ENCODE assay signal across 1 cellular context in the genomic region with DNA sequence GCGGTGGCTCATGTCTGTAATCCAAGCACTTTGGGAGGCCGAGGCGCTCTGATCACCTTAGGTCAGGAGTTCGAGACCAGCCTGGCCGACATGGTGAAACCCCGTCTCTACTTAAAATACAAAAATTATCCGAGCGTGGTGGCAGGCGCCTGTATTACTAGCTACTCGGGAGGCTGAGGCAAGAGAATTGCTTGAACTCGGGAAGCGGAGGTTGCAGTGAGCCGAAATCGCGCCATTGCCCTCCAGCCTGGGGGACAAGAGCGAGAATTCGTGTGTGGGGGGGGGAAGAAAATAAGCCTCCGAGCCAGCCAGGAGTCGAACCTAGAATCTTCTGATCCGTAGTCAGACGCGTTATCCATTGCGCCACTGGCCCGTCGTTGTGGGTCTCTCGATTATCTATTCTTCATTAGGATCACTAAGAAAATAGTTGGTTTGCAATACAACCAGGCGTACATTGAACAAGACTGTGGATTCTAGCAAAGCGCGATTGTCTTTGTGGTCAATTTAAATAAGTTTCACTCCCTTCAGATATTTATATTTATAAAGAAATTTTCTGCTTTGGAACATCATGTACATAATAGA.
A peak's percentile ranks its signal among the peaks of the same experiment; 100 is the strongest.
TF ChIP-seq lines count a peak whose summit lies in the region.

No MANE protein-coding gene starts in this region.

TF ChIP-seq in K562, 482 proteins besides CTCF, POLR2A, EP300 and RAD21 (continued from another document and continues in another):
- TF ChIP-seq, protein P1, sequence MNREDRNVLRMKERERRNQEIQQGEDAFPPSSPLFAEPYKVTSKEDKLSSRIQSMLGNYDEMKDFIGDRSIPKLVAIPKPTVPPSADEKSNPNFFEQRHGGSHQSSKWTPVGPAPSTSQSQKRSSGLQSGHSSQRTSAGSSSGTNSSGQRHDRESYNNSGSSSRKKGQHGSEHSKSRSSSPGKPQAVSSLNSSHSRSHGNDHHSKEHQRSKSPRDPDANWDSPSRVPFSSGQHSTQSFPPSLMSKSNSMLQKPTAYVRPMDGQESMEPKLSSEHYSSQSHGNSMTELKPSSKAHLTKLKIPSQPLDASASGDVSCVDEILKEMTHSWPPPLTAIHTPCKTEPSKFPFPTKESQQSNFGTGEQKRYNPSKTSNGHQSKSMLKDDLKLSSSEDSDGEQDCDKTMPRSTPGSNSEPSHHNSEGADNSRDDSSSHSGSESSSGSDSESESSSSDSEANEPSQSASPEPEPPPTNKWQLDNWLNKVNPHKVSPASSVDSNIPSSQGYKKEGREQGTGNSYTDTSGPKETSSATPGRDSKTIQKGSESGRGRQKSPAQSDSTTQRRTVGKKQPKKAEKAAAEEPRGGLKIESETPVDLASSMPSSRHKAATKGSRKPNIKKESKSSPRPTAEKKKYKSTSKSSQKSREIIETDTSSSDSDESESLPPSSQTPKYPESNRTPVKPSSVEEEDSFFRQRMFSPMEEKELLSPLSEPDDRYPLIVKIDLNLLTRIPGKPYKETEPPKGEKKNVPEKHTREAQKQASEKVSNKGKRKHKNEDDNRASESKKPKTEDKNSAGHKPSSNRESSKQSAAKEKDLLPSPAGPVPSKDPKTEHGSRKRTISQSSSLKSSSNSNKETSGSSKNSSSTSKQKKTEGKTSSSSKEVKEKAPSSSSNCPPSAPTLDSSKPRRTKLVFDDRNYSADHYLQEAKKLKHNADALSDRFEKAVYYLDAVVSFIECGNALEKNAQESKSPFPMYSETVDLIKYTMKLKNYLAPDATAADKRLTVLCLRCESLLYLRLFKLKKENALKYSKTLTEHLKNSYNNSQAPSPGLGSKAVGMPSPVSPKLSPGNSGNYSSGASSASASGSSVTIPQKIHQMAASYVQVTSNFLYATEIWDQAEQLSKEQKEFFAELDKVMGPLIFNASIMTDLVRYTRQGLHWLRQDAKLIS (CRISPR knock-in tag; IDR thresholded peaks at IDR 0.05): 0 out of 2 replicates have a peak, but pooled peaks have one; percentile 9
- 0 out of 4 replicates have a peak, but pooled peaks of 1 of the 2 experiments have one; percentile 17 for TF ChIP-seq TEAD1 (CRISPR knock-in tag; IDR thresholded peaks at IDR 0.05)
- TF ChIP-seq TAF1 (IDR thresholded peaks at IDR 0.05; ENCODE audit: control insufficient read depth, extremely low read depth, insufficient read depth, low read length, severe bottlenecking): peak; percentile 23
- TF ChIP-seq, protein P2, sequence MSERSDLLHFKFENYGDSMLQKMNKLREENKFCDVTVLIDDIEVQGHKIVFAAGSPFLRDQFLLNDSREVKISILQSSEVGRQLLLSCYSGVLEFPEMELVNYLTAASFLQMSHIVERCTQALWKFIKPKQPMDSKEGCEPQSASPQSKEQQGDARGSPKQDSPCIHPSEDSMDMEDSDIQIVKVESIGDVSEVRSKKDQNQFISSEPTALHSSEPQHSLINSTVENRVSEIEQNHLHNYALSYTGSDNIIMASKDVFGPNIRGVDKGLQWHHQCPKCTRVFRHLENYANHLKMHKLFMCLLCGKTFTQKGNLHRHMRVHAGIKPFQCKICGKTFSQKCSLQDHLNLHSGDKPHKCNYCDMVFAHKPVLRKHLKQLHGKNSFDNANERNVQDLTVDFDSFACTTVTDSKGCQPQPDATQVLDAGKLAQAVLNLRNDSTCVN (CRISPR knock-in tag; IDR thresholded peaks at IDR 0.05): peak; percentile 84
- TF ChIP-seq NFRKB (IDR thresholded peaks at IDR 0.05; ENCODE audit: low read depth): no peak
- TF ChIP-seq, protein P3, sequence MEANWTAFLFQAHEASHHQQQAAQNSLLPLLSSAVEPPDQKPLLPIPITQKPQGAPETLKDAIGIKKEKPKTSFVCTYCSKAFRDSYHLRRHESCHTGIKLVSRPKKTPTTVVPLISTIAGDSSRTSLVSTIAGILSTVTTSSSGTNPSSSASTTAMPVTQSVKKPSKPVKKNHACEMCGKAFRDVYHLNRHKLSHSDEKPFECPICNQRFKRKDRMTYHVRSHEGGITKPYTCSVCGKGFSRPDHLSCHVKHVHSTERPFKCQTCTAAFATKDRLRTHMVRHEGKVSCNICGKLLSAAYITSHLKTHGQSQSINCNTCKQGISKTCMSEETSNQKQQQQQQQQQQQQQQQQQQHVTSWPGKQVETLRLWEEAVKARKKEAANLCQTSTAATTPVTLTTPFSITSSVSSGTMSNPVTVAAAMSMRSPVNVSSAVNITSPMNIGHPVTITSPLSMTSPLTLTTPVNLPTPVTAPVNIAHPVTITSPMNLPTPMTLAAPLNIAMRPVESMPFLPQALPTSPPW (CRISPR knock-in tag; IDR thresholded peaks at IDR 0.05): 0 out of 2 replicates have a peak, but pooled peaks have one; percentile 55
- TF ChIP-seq HDAC2 (IDR thresholded peaks at IDR 0.05): 0 out of 2 replicates have a peak, but pooled peaks have one; percentile 65
- TF ChIP-seq, protein P4, sequence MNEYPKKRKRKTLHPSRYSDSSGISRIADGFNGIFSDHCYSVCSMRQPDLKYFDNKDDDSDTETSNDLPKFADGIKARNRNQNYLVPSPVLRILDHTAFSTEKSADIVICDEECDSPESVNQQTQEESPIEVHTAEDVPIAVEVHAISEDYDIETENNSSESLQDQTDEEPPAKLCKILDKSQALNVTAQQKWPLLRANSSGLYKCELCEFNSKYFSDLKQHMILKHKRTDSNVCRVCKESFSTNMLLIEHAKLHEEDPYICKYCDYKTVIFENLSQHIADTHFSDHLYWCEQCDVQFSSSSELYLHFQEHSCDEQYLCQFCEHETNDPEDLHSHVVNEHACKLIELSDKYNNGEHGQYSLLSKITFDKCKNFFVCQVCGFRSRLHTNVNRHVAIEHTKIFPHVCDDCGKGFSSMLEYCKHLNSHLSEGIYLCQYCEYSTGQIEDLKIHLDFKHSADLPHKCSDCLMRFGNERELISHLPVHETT (CRISPR knock-in tag; conservative IDR thresholded peaks at IDR 0.05 in 1 of 2, IDR thresholded peaks at IDR 0.05 in 1 of 2): 0 out of 4 replicates have a peak, but pooled peaks of 1 of the 2 experiments have one; percentile 28
- TF ChIP-seq, protein P5, sequence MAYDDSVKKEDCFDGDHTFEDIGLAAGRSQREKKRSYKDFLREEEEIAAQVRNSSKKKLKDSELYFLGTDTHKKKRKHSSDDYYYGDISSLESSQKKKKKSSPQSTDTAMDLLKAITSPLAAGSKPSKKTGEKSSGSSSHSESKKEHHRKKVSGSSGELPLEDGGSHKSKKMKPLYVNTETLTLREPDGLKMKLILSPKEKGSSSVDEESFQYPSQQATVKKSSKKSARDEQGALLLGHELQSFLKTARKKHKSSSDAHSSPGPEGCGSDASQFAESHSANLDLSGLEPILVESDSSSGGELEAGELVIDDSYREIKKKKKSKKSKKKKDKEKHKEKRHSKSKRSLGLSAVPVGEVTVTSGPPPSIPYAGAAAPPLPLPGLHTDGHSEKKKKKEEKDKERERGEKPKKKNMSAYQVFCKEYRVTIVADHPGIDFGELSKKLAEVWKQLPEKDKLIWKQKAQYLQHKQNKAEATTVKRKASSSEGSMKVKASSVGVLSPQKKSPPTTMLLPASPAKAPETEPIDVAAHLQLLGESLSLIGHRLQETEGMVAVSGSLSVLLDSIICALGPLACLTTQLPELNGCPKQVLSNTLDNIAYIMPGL (CRISPR knock-in tag; IDR thresholded peaks at IDR 0.05): peak; percentile 83; the same call in 1 of the 2 replicates
- TF ChIP-seq, protein P6, sequence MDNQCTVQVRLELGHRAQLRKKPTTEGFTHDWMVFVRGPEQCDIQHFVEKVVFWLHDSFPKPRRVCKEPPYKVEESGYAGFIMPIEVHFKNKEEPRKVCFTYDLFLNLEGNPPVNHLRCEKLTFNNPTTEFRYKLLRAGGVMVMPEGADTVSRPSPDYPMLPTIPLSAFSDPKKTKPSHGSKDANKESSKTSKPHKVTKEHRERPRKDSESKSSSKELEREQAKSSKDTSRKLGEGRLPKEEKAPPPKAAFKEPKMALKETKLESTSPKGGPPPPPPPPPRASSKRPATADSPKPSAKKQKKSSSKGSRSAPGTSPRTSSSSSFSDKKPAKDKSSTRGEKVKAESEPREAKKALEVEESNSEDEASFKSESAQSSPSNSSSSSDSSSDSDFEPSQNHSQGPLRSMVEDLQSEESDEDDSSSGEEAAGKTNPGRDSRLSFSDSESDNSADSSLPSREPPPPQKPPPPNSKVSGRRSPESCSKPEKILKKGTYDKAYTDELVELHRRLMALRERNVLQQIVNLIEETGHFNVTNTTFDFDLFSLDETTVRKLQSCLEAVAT (IDR thresholded peaks at IDR 0.05): no peak; a peak in 1 of 4 replicates
- TF ChIP-seq, protein P7, sequence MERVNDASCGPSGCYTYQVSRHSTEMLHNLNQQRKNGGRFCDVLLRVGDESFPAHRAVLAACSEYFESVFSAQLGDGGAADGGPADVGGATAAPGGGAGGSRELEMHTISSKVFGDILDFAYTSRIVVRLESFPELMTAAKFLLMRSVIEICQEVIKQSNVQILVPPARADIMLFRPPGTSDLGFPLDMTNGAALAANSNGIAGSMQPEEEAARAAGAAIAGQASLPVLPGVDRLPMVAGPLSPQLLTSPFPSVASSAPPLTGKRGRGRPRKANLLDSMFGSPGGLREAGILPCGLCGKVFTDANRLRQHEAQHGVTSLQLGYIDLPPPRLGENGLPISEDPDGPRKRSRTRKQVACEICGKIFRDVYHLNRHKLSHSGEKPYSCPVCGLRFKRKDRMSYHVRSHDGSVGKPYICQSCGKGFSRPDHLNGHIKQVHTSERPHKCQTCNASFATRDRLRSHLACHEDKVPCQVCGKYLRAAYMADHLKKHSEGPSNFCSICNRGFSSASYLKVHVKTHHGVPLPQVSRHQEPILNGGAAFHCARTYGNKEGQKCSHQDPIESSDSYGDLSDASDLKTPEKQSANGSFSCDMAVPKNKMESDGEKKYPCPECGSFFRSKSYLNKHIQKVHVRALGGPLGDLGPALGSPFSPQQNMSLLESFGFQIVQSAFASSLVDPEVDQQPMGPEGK (CRISPR knock-in tag; IDR thresholded peaks at IDR 0.05; ENCODE audit: borderline replicate concordance): no peak
- TF ChIP-seq YY1 (IDR thresholded peaks at IDR 0.05; ENCODE audit: borderline replicate concordance in 1 of 3, control insufficient read depth in 1 of 3, extremely low read depth in 1 of 3, insufficient read depth in 3 of 3, insufficient read length in 1 of 3, insufficient replicate concordance in 2 of 3, low read depth in 1 of 3, low read length in 2 of 3): peak in 1 of 3 experiments; percentile 35
- TF ChIP-seq DACH1 (IDR thresholded peaks at IDR 0.05; ENCODE audit: partially characterized antibody): no peak
- TF ChIP-seq, protein P8, sequence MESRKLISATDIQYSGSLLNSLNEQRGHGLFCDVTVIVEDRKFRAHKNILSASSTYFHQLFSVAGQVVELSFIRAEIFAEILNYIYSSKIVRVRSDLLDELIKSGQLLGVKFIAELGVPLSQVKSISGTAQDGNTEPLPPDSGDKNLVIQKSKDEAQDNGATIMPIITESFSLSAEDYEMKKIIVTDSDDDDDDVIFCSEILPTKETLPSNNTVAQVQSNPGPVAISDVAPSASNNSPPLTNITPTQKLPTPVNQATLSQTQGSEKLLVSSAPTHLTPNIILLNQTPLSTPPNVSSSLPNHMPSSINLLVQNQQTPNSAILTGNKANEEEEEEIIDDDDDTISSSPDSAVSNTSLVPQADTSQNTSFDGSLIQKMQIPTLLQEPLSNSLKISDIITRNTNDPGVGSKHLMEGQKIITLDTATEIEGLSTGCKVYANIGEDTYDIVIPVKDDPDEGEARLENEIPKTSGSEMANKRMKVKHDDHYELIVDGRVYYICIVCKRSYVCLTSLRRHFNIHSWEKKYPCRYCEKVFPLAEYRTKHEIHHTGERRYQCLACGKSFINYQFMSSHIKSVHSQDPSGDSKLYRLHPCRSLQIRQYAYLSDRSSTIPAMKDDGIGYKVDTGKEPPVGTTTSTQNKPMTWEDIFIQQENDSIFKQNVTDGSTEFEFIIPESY (CRISPR knock-in tag; IDR thresholded peaks at IDR 0.05): peak; percentile 12; the same call in 1 of the 2 replicates
- TF ChIP-seq CREM (IDR thresholded peaks at IDR 0.05; ENCODE audit: low read depth): peak; percentile 81
- TF ChIP-seq, protein P9, sequence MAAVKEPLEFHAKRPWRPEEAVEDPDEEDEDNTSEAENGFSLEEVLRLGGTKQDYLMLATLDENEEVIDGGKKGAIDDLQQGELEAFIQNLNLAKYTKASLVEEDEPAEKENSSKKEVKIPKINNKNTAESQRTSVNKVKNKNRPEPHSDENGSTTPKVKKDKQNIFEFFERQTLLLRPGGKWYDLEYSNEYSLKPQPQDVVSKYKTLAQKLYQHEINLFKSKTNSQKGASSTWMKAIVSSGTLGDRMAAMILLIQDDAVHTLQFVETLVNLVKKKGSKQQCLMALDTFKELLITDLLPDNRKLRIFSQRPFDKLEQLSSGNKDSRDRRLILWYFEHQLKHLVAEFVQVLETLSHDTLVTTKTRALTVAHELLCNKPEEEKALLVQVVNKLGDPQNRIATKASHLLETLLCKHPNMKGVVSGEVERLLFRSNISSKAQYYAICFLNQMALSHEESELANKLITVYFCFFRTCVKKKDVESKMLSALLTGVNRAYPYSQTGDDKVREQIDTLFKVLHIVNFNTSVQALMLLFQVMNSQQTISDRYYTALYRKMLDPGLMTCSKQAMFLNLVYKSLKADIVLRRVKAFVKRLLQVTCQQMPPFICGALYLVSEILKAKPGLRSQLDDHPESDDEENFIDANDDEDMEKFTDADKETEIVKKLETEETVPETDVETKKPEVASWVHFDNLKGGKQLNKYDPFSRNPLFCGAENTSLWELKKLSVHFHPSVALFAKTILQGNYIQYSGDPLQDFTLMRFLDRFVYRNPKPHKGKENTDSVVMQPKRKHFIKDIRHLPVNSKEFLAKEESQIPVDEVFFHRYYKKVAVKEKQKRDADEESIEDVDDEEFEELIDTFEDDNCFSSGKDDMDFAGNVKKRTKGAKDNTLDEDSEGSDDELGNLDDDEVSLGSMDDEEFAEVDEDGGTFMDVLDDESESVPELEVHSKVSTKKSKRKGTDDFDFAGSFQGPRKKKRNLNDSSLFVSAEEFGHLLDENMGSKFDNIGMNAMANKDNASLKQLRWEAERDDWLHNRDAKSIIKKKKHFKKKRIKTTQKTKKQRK (IDR thresholded peaks at IDR 0.05; ENCODE audit: borderline replicate concordance, low read depth, low read length): no peak
- TF ChIP-seq SIN3B (IDR thresholded peaks at IDR 0.05; ENCODE audit: low read depth): peak; percentile 35; the same call in 1 of the 2 replicates
- TF ChIP-seq CEBPB (tag; IDR thresholded peaks at IDR 0.05): peak; percentile 82
- TF ChIP-seq ZZZ3 (IDR thresholded peaks at IDR 0.05): 0 out of 2 replicates have a peak, but pooled peaks have one; percentile 14
- peak; percentile 67; the same call in 1 of the 2 replicates for TF ChIP-seq ZNF197 (CRISPR knock-in tag; IDR thresholded peaks at IDR 0.05; ENCODE audit: low read depth)
- TF ChIP-seq BRD4 (IDR thresholded peaks at IDR 0.05): no peak
- no peak for TF ChIP-seq HNRNPH1 (optimal IDR thresholded peaks at IDR 0.05; ENCODE audit: low read depth, low read length)
- TF ChIP-seq, protein P10, sequence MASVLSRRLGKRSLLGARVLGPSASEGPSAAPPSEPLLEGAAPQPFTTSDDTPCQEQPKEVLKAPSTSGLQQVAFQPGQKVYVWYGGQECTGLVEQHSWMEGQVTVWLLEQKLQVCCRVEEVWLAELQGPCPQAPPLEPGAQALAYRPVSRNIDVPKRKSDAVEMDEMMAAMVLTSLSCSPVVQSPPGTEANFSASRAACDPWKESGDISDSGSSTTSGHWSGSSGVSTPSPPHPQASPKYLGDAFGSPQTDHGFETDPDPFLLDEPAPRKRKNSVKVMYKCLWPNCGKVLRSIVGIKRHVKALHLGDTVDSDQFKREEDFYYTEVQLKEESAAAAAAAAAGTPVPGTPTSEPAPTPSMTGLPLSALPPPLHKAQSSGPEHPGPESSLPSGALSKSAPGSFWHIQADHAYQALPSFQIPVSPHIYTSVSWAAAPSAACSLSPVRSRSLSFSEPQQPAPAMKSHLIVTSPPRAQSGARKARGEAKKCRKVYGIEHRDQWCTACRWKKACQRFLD (CRISPR knock-in tag; IDR thresholded peaks at IDR 0.05): 0 out of 2 replicates have a peak, but pooled peaks have one; percentile 52
- no peak for TF ChIP-seq ZNF561 (CRISPR knock-in tag; conservative IDR thresholded peaks at IDR 0.05)
- peak; percentile 5; the same call in 1 of the 2 replicates for TF ChIP-seq SOX6 (IDR thresholded peaks at IDR 0.05)
- no peak for TF ChIP-seq ZNF23 (CRISPR knock-in tag; IDR thresholded peaks at IDR 0.05)
- peak; percentile 83 for TF ChIP-seq POLR3A (IDR thresholded peaks at IDR 0.05; ENCODE audit: borderline replicate concordance, extremely low read depth, insufficient read depth, insufficient read length)
